In the genomic region with DNA sequence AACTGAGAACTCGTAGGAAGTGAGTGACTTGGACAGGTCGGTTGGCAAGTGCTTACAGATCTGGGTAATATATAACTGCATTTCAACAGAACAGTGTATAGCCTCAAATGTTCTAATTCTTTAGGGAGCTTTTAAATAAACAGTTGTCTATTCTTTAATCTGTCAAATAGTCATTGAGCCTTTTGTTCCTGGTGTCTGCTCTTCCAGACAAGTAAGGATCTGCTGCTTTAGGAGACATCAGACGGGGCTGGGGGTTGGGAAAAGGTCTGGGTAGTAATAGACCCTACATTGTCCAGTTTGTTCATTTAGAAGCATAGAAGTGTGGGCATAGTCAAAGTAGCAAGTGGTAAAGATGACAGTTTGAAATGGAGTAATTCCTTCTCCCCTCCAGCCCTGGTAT, we compare ENCODE assay signal across 1 cellular context.
TF ChIP-seq lines count a peak whose summit lies in the region.

No MANE protein-coding gene starts in this region.

TF ChIP-seq in GM23338, 12 proteins besides CTCF, POLR2A, EP300 and RAD21:
- no peak for TF ChIP-seq NANOG (IDR thresholded peaks at IDR 0.05; ENCODE audit: borderline replicate concordance)
- no peak for TF ChIP-seq ZNF114 (CRISPR knock-in tag; IDR thresholded peaks at IDR 0.05)
- TF ChIP-seq, protein P1, sequence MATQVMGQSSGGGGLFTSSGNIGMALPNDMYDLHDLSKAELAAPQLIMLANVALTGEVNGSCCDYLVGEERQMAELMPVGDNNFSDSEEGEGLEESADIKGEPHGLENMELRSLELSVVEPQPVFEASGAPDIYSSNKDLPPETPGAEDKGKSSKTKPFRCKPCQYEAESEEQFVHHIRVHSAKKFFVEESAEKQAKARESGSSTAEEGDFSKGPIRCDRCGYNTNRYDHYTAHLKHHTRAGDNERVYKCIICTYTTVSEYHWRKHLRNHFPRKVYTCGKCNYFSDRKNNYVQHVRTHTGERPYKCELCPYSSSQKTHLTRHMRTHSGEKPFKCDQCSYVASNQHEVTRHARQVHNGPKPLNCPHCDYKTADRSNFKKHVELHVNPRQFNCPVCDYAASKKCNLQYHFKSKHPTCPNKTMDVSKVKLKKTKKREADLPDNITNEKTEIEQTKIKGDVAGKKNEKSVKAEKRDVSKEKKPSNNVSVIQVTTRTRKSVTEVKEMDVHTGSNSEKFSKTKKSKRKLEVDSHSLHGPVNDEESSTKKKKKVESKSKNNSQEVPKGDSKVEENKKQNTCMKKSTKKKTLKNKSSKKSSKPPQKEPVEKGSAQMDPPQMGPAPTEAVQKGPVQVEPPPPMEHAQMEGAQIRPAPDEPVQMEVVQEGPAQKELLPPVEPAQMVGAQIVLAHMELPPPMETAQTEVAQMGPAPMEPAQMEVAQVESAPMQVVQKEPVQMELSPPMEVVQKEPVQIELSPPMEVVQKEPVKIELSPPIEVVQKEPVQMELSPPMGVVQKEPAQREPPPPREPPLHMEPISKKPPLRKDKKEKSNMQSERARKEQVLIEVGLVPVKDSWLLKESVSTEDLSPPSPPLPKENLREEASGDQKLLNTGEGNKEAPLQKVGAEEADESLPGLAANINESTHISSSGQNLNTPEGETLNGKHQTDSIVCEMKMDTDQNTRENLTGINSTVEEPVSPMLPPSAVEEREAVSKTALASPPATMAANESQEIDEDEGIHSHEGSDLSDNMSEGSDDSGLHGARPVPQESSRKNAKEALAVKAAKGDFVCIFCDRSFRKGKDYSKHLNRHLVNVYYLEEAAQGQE (IDR thresholded peaks at IDR 0.05; ENCODE audit: unreplicated experiment): no peak
- no peak for TF ChIP-seq ZNF331 (CRISPR knock-in tag; IDR thresholded peaks at IDR 0.05; ENCODE audit: low read depth)
- TF ChIP-seq POLR2AphosphoS5 (IDR thresholded peaks at IDR 0.05; ENCODE audit: low read depth): no peak
- TF ChIP-seq, protein P2, sequence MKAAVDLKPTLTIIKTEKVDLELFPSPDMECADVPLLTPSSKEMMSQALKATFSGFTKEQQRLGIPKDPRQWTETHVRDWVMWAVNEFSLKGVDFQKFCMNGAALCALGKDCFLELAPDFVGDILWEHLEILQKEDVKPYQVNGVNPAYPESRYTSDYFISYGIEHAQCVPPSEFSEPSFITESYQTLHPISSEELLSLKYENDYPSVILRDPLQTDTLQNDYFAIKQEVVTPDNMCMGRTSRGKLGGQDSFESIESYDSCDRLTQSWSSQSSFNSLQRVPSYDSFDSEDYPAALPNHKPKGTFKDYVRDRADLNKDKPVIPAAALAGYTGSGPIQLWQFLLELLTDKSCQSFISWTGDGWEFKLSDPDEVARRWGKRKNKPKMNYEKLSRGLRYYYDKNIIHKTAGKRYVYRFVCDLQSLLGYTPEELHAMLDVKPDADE (IDR thresholded peaks at IDR 0.05): no peak
TF ChIP-seq in GM23338: peak in this region for 0.
